Comparison of ENCODE assay signal across 10 cellular contexts in the genomic region with DNA sequence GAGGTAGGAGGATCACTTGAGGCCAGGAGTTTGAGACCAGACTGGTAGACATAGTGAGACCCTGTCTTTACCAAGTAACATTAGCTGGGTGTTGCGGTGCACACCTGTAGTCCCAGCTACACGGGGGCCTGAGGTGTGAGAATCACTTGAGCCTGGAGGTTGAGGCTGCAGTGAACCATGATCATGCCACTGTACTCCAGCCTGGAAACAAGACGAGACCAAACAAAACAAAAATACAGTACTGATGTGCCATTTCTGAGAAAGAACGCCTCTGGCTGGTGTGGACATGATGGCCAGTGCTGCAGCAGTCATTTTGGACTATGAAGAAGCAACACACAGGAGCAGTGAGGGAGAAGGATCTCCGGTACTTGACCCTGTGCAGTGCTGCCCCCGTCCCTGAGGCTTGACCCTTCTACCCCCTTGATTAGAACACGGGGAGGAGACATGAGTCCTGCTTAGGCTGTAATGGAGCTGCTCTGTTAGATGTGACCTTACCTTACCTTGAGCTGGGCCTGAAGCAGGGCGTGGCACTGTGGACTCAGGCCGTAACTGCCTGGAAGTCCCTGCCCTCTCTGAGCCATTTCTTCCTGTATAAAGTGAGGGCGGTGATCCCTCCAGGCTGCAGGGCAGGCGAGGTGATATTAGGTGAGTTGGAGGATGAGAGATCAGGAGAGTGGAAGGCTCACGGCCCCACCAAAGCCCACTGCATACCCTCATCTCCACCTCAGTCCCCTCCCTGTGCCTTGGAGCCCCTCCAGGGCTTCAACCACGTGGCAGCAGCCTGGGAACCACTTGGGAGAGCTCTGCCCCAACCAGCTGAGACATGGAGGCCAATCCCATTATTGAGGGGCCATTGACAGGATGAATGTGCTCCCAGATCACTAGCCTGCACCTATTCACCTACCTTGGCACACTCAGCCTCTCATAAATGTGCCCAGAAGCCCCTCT. TPM values are rescaled to one million over a fixed set of nuclear protein-coding genes. Genes with fewer than 3 reads are reported as not detected.
DNase-seq lines count a peak whose midpoint lies in the region; ATAC-seq and TF ChIP-seq lines count a peak whose summit lies in the region.
"Had no signal": no experiment of that assay in that cellular context is flagged by ENCODE, and none has a peak within 500 bp of the region (broad histone marks: within the 10 kb centered on the region; RNA-seq: fewer than 3 reads in every experiment).

No MANE protein-coding gene starts in this region.

- H3K4me1 ChIP-seq in HUES48 (ENCODE audit: control insufficient read depth, insufficient read depth, low read length) (peaks cover 10% of the 10 kb centered on the region; the same call in 1 of the 2 replicates), mucosa of stomach (ENCODE audit: control insufficient read depth, insufficient read depth, low read length) (peaks cover 78% of the 10 kb centered on the region)

- POLR2A ChIA-PET in activated CD8-positive, alpha-beta T cell treated with anti-CD3 and anti-CD28 coated beads, Interleukin-2, amount 10 ng/mL, durations not matched to agents 7 days and 5 days (lab: Charles Lee) = interaction anchor here (1.2 kb wide), 1 partner anchor 67 kb away, joined by 7 read pairs; the partner anchor contains the start of gene CCDC124

- H3K4me3 ChIP-seq in HUES48 (ENCODE audit: low read depth, low read length) (no peak overlapping the region), mucosa of stomach (ENCODE audit: low read length) (no peak overlapping the region), lower leg skin (ENCODE audit: low read depth, poor library complexity, severe bottlenecking) (no peak overlapping the region)
- H3K4me3 ChIP-seq: smooth muscle cell had no signal

- no peak for TF ChIP-seq POLR2A in lower leg skin (IDR thresholded peaks at IDR 0.05)

- no peak overlapping the region for H3K9ac ChIP-seq in HUES48 (ENCODE audit: low read depth, low read length)
- peak overlapping the region; percentile 47 for H3K9ac ChIP-seq in mucosa of stomach (ENCODE audit: low read length)

- peaks cover 44% of the 10 kb centered on the region for H3K36me3 Mint-ChIP-seq in activated CD8-positive, alpha-beta T cell treated with anti-CD3 and anti-CD28 coated beads, Interleukin-2, amount 10 ng/mL, durations not matched to agents 7 days and 5 days (ENCODE audit: low read depth)

- H3K36me3 ChIP-seq in HUES48 (ENCODE audit: control insufficient read depth, insufficient read depth, low read length) (peaks cover 40% of the 10 kb centered on the region), mucosa of stomach (ENCODE audit: control insufficient read depth, insufficient read depth, low read length) (peaks cover 23% of the 10 kb centered on the region)

- peak; percentile 68 for DNase-seq in Daoy (ENCODE audit: low read depth)
- DNase-seq in activated CD8-positive, alpha-beta T cell treated with anti-CD3 and anti-CD28 coated beads, Interleukin-2, amount 10 ng/mL, durations not matched to agents 7 days and 5 days = no peak
- DNase-seq in NCI-H1105 (lab: John Stamatoyannopoulos, UW) = no peak
- DNase-seq in lower leg skin (ENCODE audit: low spot score in 2 of 2) = no peak

- peak; percentile 11 for ATAC-seq in activated CD8-positive, alpha-beta T cell treated with anti-CD3 and anti-CD28 coated beads, Interleukin-2, amount 10 ng/mL, durations not matched to agents 7 days and 5 days
- ATAC-seq in GM21737 (IDR thresholded peaks at IDR 0.05; ENCODE audit: unreplicated experiment) = no peak
- no peak for ATAC-seq in HG03521 (IDR thresholded peaks at IDR 0.05; ENCODE audit: unreplicated experiment)

- H3K27ac ChIP-seq in HUES48 (ENCODE audit: low read depth, low read length) = peak overlapping the region; percentile 31

- CTCF ChIA-PET in activated CD8-positive, alpha-beta T cell treated with anti-CD3 and anti-CD28 coated beads, Interleukin-2, amount 10 ng/mL, durations not matched to agents 7 days and 5 days (lab: Charles Lee) = interaction anchor here (0.9 to 9.8 kb wide), 2 partner anchors 10 to 67 kb away, joined by 3 to 289 read pairs; partner anchors contain the start of gene CCDC124

- no peak overlapping the region for H3K4me3 Mint-ChIP-seq in activated CD8-positive, alpha-beta T cell treated with anti-CD3 and anti-CD28 coated beads, Interleukin-2, amount 10 ng/mL, durations not matched to agents 7 days and 5 days

- H3K4me1 Mint-ChIP-seq in activated CD8-positive, alpha-beta T cell treated with anti-CD3 and anti-CD28 coated beads, Interleukin-2, amount 10 ng/mL, durations not matched to agents 7 days and 5 days (ENCODE audit: low read depth) = peaks cover 24% of the 10 kb centered on the region

- H3K27me3 Mint-ChIP-seq in activated CD8-positive, alpha-beta T cell treated with anti-CD3 and anti-CD28 coated beads, Interleukin-2, amount 10 ng/mL, durations not matched to agents 7 days and 5 days (ENCODE audit: low read depth) = no peaks in the 10 kb centered on the region

- TF ChIP-seq CTCF in lower leg skin (IDR thresholded peaks at IDR 0.05) = no peak

- peak overlapping the region; percentile 63 for H3K27ac Mint-ChIP-seq in activated CD8-positive, alpha-beta T cell treated with anti-CD3 and anti-CD28 coated beads, Interleukin-2, amount 10 ng/mL, durations not matched to agents 7 days and 5 days

- H3K9me3 Mint-ChIP-seq in activated CD8-positive, alpha-beta T cell treated with anti-CD3 and anti-CD28 coated beads, Interleukin-2, amount 10 ng/mL, durations not matched to agents 7 days and 5 days (ENCODE audit: insufficient read depth) = no peaks in the 10 kb centered on the region

- H3K9me3 ChIP-seq in HUES48 (ENCODE audit: control insufficient read depth, insufficient read depth, low read length) (no peaks in the 10 kb centered on the region), mucosa of stomach (ENCODE audit: control insufficient read depth, low read length) (no peaks in the 10 kb centered on the region)

- intact Hi-C loops in lower leg skin (cut with DNase I; ENCODE audit: low total_unique reads) = loop anchor here (5.0 kb wide), 1 partner anchor 127 kb away; no protein-coding TSS in a partner anchor

- H3K27me3 ChIP-seq in HUES48 (ENCODE audit: control insufficient read depth, insufficient read depth, low read length) (peaks cover 1% of the 10 kb centered on the region; the same call in 1 of the 2 replicates), mucosa of stomach (ENCODE audit: control insufficient read depth, insufficient read depth, low read length) (peaks cover 8% of the 10 kb centered on the region)

- WGBS in lower leg skin, 2 donors = 66 to 69% methylated on average over 12 to 13 of the region's 13 CpGs

RNA-seq across cellular contexts. Expression of gene RPL18A, which starts 5.9 kb away (rescaled TPM):
- total RNA-seq in Daoy (2014; rRNA removed; shearing (Covaris generic)) = 1,269 and 1,595 TPM in 2 replicates
- total RNA-seq in activated CD8-positive, alpha-beta T cell treated with anti-CD3 and anti-CD28 coated beads, Interleukin-2, amount 10 ng/mL, durations not matched to agents 7 days and 5 days = 1,000 to 10,000 TPM; 2,078 to 2,184 TPM
- total RNA-seq in lower leg skin = 1,000 to 10,000 TPM; 2,094 to 3,301 (median 2,396) TPM

RNA-seq across cellular contexts. Expression of gene SLC5A5, which starts 6.1 kb away (rescaled TPM):
- not detected in 2 replicates for total RNA-seq in Daoy (2014; rRNA removed; shearing (Covaris generic))
- total RNA-seq in activated CD8-positive, alpha-beta T cell treated with anti-CD3 and anti-CD28 coated beads, Interleukin-2, amount 10 ng/mL, durations not matched to agents 7 days and 5 days = 1 to 10 TPM; 1.5 to 1.8 TPM
- not detected for total RNA-seq in lower leg skin
- total RNA-seq: M059J, smooth muscle cell had no signal

RNA-seq across cellular contexts. Expression of gene JAK3, which starts 17.9 kb away (rescaled TPM):
- 0.06 and 0.09 TPM in 2 replicates for total RNA-seq in Daoy (2014; rRNA removed; shearing (Covaris generic))
- total RNA-seq in activated CD8-positive, alpha-beta T cell treated with anti-CD3 and anti-CD28 coated beads, Interleukin-2, amount 10 ng/mL, durations not matched to agents 7 days and 5 days = 100 to 1,000 TPM; 125 to 127 TPM
- 1 to 10 TPM; 2.1 to 4.0 (median 3.7) TPM for total RNA-seq in lower leg skin

RNA-seq across cellular contexts. Expression of gene INSL3, which starts 44.3 kb away (rescaled TPM):
- total RNA-seq in Daoy (2014; rRNA removed; shearing (Covaris generic)) = not detected in 2 replicates
- 1 to 10 TPM; 5.0 to 6.4 TPM for total RNA-seq in activated CD8-positive, alpha-beta T cell treated with anti-CD3 and anti-CD28 coated beads, Interleukin-2, amount 10 ng/mL, durations not matched to agents 7 days and 5 days
- total RNA-seq in lower leg skin = not detected
- total RNA-seq: M059J had no signal

Comparison
In these comparisons a context has a peak if more than half of its experiments do, and no peak if none do; other contexts are left out.
1. RNA of gene JAK3, which starts 17.9 kb away (total RNA-seq): 125 to 127 TPM in activated CD8-positive, alpha-beta T cell treated with anti-CD3 and anti-CD28 coated beads, Interleukin-2, amount 10 ng/mL, durations not matched to agents 7 days and 5 days; 2.1 to 4.0 TPM in lower leg skin and 0.06 to 0.09 TPM in Daoy; every median in the first group is over 10 times any median in the second.